11 cellular contexts compared by ENCODE assay signal in the genomic region with DNA sequence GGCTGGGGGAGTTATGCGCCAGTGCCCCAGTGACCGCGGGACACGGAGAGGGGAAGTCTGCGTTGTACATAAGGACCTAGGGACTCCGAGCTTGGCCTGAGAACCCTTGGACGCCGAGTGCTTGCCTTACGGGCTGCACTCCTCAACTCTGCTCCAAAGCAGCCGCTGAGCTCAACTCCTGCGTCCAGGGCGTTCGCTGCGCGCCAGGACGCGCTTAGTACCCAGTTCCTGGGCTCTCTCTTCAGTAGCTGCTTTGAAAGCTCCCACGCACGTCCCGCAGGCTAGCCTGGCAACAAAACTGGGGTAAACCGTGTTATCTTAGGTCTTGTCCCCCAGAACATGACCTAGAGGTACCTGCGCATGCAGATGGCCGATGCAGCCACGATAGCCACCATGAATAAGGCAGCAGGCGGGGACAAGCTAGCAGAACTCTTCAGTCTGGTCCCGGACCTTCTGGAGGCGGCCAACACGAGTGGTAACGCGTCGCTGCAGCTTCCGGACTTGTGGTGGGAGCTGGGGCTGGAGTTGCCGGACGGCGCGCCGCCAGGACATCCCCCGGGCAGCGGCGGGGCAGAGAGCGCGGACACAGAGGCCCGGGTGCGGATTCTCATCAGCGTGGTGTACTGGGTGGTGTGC. TPM values are rescaled to one million over a fixed set of nuclear protein-coding genes. Genes with fewer than 3 reads are reported as not detected.
DNase-seq lines count a peak whose midpoint lies in the region; ATAC-seq, FAIRE-seq and TF ChIP-seq lines count a peak whose summit lies in the region.
"Had no signal": no experiment of that assay in that cellular context is flagged by ENCODE, and none has a peak within 500 bp of the region (broad histone marks: within the 10 kb centered on the region; RNA-seq: fewer than 3 reads in every experiment).

A gene with protein sequence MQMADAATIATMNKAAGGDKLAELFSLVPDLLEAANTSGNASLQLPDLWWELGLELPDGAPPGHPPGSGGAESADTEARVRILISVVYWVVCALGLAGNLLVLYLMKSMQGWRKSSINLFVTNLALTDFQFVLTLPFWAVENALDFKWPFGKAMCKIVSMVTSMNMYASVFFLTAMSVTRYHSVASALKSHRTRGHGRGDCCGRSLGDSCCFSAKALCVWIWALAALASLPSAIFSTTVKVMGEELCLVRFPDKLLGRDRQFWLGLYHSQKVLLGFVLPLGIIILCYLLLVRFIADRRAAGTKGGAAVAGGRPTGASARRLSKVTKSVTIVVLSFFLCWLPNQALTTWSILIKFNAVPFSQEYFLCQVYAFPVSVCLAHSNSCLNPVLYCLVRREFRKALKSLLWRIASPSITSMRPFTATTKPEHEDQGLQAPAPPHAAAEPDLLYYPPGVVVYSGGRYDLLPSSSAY (plus strand): TSS at position 6 of the 636 bp plus-strand sequence. CDS start 355 bp downstream, at position 361.

- H3K27me3 Mint-ChIP-seq in MCF 10A (ENCODE audit: insufficient read depth, unreplicated experiment): peaks cover 45% of the 10 kb centered on the region

- no peak within 1 kb of the TSS for H3K27ac ChIP-seq in breast epithelium
- no peak within 1 kb of the TSS for H3K27ac ChIP-seq in H1 (ENCODE audit: low read depth, low read length)
- H3K27ac ChIP-seq in liver (ENCODE audit: low read depth in 1 of 2, low read length in 2 of 2): no peak within 1 kb of the TSS
- H3K27ac ChIP-seq in vagina: no peak within 1 kb of the TSS
- H3K27ac ChIP-seq: C4-2B had no signal

- 53% methylated on average over 45 of the region's 45 CpGs; no CpG with 5 or more reads in 1 of the 2 experiments for WGBS in H1 (ENCODE audit: extremely low coverage in 1 of 2, insufficient coverage in 1 of 2, insufficient read length in 1 of 2, insufficient replicate concordance in 2 of 2, low coverage in 1 of 2, low lambda C conversion rate in 2 of 2, missing lambda C conversion rate in 1 of 2), 2 experiments
- 10% methylated on average over 45 of the region's 45 CpGs for WGBS in liver

- H3K4me1 Mint-ChIP-seq in MCF 10A (ENCODE audit: insufficient read depth, unreplicated experiment): peaks cover 7% of the 10 kb centered on the region

- peak within 1 kb of the TSS; percentile 83; the same call in 1 of the 2 replicates for H2BK12ac ChIP-seq in H1 (ENCODE audit: low read depth, low read length)

- H2BK20ac ChIP-seq in H1 (ENCODE audit: low read length): no peak within 1 kb of the TSS

- no peak within 1 kb of the TSS for H4K8ac ChIP-seq in H1 (ENCODE audit: extremely low read depth, insufficient read depth, low read length)

- H3K4me3 Mint-ChIP-seq in MCF 10A (ENCODE audit: unreplicated experiment): no peak within 1 kb of the TSS
- H3K4me3 Mint-ChIP-seq: dendritic cell treated with granulocyte-macrophage colony-stimulating factor and Interleukin-4, amounts not matched to agents 40 ng/mL and 50 ng/mL, for 4 days had no signal

- no peak within 1 kb of the TSS for H4K91ac ChIP-seq in H1 (replicated peaks; ENCODE audit: insufficient read length, low read length)

- H3K9me3 ChIP-seq in breast epithelium (no peaks in the 10 kb centered on the region), H1 (ENCODE audit: insufficient read depth in 2 of 2, low read depth in 1 of 2, low read length in 1 of 2) (no peaks in the 10 kb centered on the region), liver (ENCODE audit: control insufficient read depth in 4 of 4, low read length in 3 of 4) (no peaks in the 10 kb centered on the region), vagina (no peaks in the 10 kb centered on the region)

- TF ChIP-seq POLR2A in breast epithelium (IDR thresholded peaks at IDR 0.05) (no peak), H1 (IDR thresholded peaks at IDR 0.05; ENCODE audit: control extremely low read depth in 1 of 2, low read depth in 2 of 2, low read length in 2 of 2) (no peak), vagina (IDR thresholded peaks at IDR 0.05) (no peak)

- no peak for TF ChIP-seq EP300 in H1 (IDR thresholded peaks at IDR 0.05; ENCODE audit: borderline replicate concordance in 1 of 2, low read depth in 2 of 2, low read length in 2 of 2)

- no peak within 1 kb of the TSS for H4K5ac ChIP-seq in H1 (ENCODE audit: insufficient read length, low read depth, low read length)

- H3K27ac Mint-ChIP-seq in MCF 10A (ENCODE audit: low read depth, unreplicated experiment): no peak within 1 kb of the TSS
- H3K27ac Mint-ChIP-seq: dendritic cell treated with granulocyte-macrophage colony-stimulating factor and Interleukin-4, amounts not matched to agents 40 ng/mL and 50 ng/mL, for 4 days had no signal

- no peak within 1 kb of the TSS; the same call in 1 of the 2 replicates for H2BK15ac ChIP-seq in H1 (ENCODE audit: low read length)

- CTCF ChIA-PET in MCF 10A (lab: Yijun Ruan, JAX) (interaction anchor here (0.6 to 7.3 kb wide), 11 partner anchors 9 to 1124 kb away, joined by 3 to 72 read pairs (median 3); no protein-coding TSS in a partner anchor), H1 (lab: Charles Lee; ENCODE audit: partially characterized antibody) (interaction anchor here (0.6 to 4.6 kb wide), 24 partner anchors 8 to 501 kb away, joined by 3 to 44 read pairs (median 4); partner anchors contain the start of gene ADAMTS12)

- no peak within 1 kb of the TSS for H2AK5ac ChIP-seq in H1 (ENCODE audit: low read depth, low read length)

- POLR2A ChIA-PET in MCF 10A (lab: Yijun Ruan, JAX) (no interaction called here), H1 (lab: Charles Lee; ENCODE audit: partially characterized antibody) (no interaction called here)

- H3K36me3 Mint-ChIP-seq in MCF 10A (ENCODE audit: insufficient read depth, unreplicated experiment): no peaks in the 10 kb centered on the region

- H3K4me3 ChIP-seq in breast epithelium (peak within 1 kb of the TSS; percentile 20 to 64 (median 34)), H1 (ENCODE audit: extremely low read depth in 1 of 4, insufficient read depth in 2 of 4, low read depth in 3 of 4, low read length in 4 of 4) (peak within 1 kb of the TSS; percentile 45 to 71 (median 66)), liver (ENCODE audit: low read depth in 1 of 3, low read length in 3 of 3) (peak within 1 kb of the TSS in 2 of 3 donors; percentile 39 to 57), vagina (peak within 1 kb of the TSS; percentile 3 to 5)

- H3K27me3 ChIP-seq in breast epithelium (peaks cover 8 to 41% of the 10 kb centered on the region in 2 donors), H1 (replicated peaks in 1 of 4; ENCODE audit: control insufficient read depth in 3 of 4, extremely low read depth in 1 of 4, insufficient read depth in 3 of 4, low read length in 3 of 4) (peaks cover 0 to 17% (median 13%) of the 10 kb centered on the region in 4 experiments; a peak in 5 of 7 replicates), liver (ENCODE audit: control insufficient read depth in 4 of 4, insufficient read depth in 4 of 4, low read length in 3 of 4) (peaks cover 3 to 13% (median 8%) of the 10 kb centered on the region in 4 donors), vagina (no peaks in the 10 kb centered on the region)

- H3K36me3 ChIP-seq in breast epithelium (no peaks in the 10 kb centered on the region), H1 (ENCODE audit: control insufficient read depth in 2 of 4, insufficient read depth in 4 of 4, low read length in 3 of 4) (no peaks in the 10 kb centered on the region), liver (ENCODE audit: control insufficient read depth in 4 of 4, insufficient read depth in 3 of 4, low read depth in 1 of 4, low read length in 3 of 4) (no peaks in the 10 kb centered on the region), vagina (no peaks in the 10 kb centered on the region)

- no peak within 1 kb of the TSS for H2BK120ac ChIP-seq in H1 (replicated peaks; ENCODE audit: low read depth, low read length)

- H2AFZ ChIP-seq in H1 (ENCODE audit: low read length): peak within 1 kb of the TSS; percentile 94

- peaks cover 7% of the 10 kb centered on the region for H3K23me2 ChIP-seq in H1 (ENCODE audit: low read depth, low read length)

- H3K56ac ChIP-seq in H1 (replicated peaks; ENCODE audit: insufficient read length, low read depth, low read length): no peak within 1 kb of the TSS

- H3K79me1 ChIP-seq in H1 (ENCODE audit: low read depth, low read length): no peaks in the 10 kb centered on the region

- no TSS peak for BruUV-seq in MCF 10A (replicated peaks; lab: Mats Ljungman, UMichigan)

- no peak for TF ChIP-seq RAD21 in H1 (IDR thresholded peaks at IDR 0.05 in 1 of 2, conservative IDR thresholded peaks at IDR 0.05 in 1 of 2; ENCODE audit: low read depth in 2 of 2, low read length in 2 of 2)
- TF ChIP-seq RAD21 in liver (IDR thresholded peaks at IDR 0.05): no peak

- intact Hi-C loops in breast epithelium (cut with DNase I; ENCODE audit: low total_unique reads): no loop called here
- intact Hi-C loops in MCF 10A (cut with micrococcal nuclease): loop anchor here (10.0 kb wide), 1 partner anchor 462 kb away; no protein-coding TSS in a partner anchor
- intact Hi-C loops in vagina (cut with DNase I): no loop called here

- DNase-seq in breast epithelium (ENCODE audit: low spot score in 2 of 2) (no peak), MCF 10A (ENCODE audit: unreplicated experiment) (no peak), H1 (ENCODE audit: low read depth in 1 of 2, low spot score in 2 of 2) (peak in 1 of 2 experiments; percentile 66), vagina (ENCODE audit: extremely low spot score in 2 of 2) (no peak), NCI-H69 (lab: John Stamatoyannopoulos, UW) (no peak), COR-L47 (lab: John Stamatoyannopoulos, UW) (no peak)

- H3K79me2 ChIP-seq in H1 (ENCODE audit: control insufficient read depth in 1 of 2, insufficient read depth in 2 of 2, low read length in 2 of 2): no peaks in the 10 kb centered on the region

- H2BK5ac ChIP-seq in H1 (ENCODE audit: low read depth, low read length): 0 out of 2 replicates have a peak within 1 kb of the TSS, but pooled peaks have one; percentile 45

- H3K9me3 Mint-ChIP-seq in MCF 10A (ENCODE audit: unreplicated experiment): no peaks in the 10 kb centered on the region
- H3K9me3 Mint-ChIP-seq: dendritic cell treated with granulocyte-macrophage colony-stimulating factor and Interleukin-4, amounts not matched to agents 40 ng/mL and 50 ng/mL, for 4 days had no signal

- TF ChIP-seq CTCF in breast epithelium (IDR thresholded peaks at IDR 0.05) (no peak), MCF 10A (IDR thresholded peaks at IDR 0.05; ENCODE audit: unreplicated experiment) (no peak), H1 (IDR thresholded peaks at IDR 0.05; ENCODE audit: control extremely low read depth in 1 of 3, insufficient read depth in 1 of 3, low read depth in 1 of 3, low read length in 3 of 3) (no peak), liver (IDR thresholded peaks at IDR 0.05; ENCODE audit: low read depth, low read length, missing input control) (no peak), vagina (IDR thresholded peaks at IDR 0.05) (no peak)

- no peak within 1 kb of the TSS for H3K23ac ChIP-seq in H1 (ENCODE audit: insufficient read length)

- peak within 1 kb of the TSS; percentile 82 to 98 for H3K4me2 ChIP-seq in H1 (ENCODE audit: insufficient read depth in 1 of 2, low read depth in 2 of 2, low read length in 2 of 2)

- H3K9ac ChIP-seq in H1 (replicated peaks in 1 of 4; ENCODE audit: extremely low read depth in 1 of 4, low read depth in 3 of 4, low read length in 3 of 4) (peak within 1 kb of the TSS in 1 of 4 experiments; percentile 61; a peak in 1 of 7 replicates), liver (ENCODE audit: low read depth in 1 of 2, low read length in 2 of 2) (no peak within 1 kb of the TSS)

- FAIRE-seq in H1 (lab: Jason Lieb, UNC): no peak
- FAIRE-seq: urothelium cell line had no signal

- ATAC-seq in HG03432 (IDR thresholded peaks at IDR 0.05; ENCODE audit: unreplicated experiment): no peak

- no peak within 1 kb of the TSS for H3K4ac ChIP-seq in H1 (replicated peaks; ENCODE audit: insufficient read length, low read depth, low read length)

- H3K4me1 ChIP-seq in breast epithelium (peaks cover 0 to 4% of the 10 kb centered on the region in 2 donors), H1 (replicated peaks in 1 of 4; ENCODE audit: control insufficient read depth in 3 of 4, insufficient read depth in 4 of 4, low read length in 3 of 4) (peaks cover under 1 to 4% (median 2%) of the 10 kb centered on the region in 4 experiments; a peak in 4 of 7 replicates), liver (ENCODE audit: control insufficient read depth in 4 of 4, insufficient read depth in 4 of 4, low read length in 3 of 4) (peaks cover 5 to 17% (median 11%) of the 10 kb centered on the region in 4 donors), vagina (no peaks in the 10 kb centered on the region)

- H3K14ac ChIP-seq in H1 (ENCODE audit: insufficient read length): no peak within 1 kb of the TSS

- H4K20me1 ChIP-seq in H1 (replicated peaks in 1 of 2; ENCODE audit: control insufficient read depth in 1 of 2, insufficient read depth in 2 of 2, low read length in 2 of 2): no peaks in the 10 kb centered on the region

- H3K18ac ChIP-seq in H1 (ENCODE audit: extremely low read depth, low read length): no peak within 1 kb of the TSS

RNA-seq across cellular contexts. Expression of the gene that starts here (rescaled TPM):
- total RNA-seq in breast epithelium (not detected), MCF 10A (2022) (not detected in 2 replicates), liver (not detected), vagina (not detected)
- 0.15 TPM in 1 of 2 replicates, not detected in the other for total RNA-seq in H1 (2021; fragmentation: NEBNext Ultra II Directional; extraction: Animal tissue kit (Norgen Biotek cat#: 25700))
- polyA plus RNA-seq in H1 (2011; rRNA removed) (0.13 TPM in 1 of 2 replicates, not detected in the other), liver (not detected)
- 0.08 TPM for polyA plus RNA-seq in H1 (2011; cell fraction: cytosol; rRNA removed)
- 0.07 TPM for polyA plus RNA-seq in H1 (2011; cell fraction: nucleus; rRNA removed)
- 0.09 to 0.12 TPM (median 0.12 TPM) in 3 of 4 replicates, not detected in the other for polyA plus RNA-seq in H1 (2012, experiment 1 of 2)
- polyA plus RNA-seq in H1 (2012, experiment 2 of 2): not detected
- not detected for polyA plus RNA-seq in H1 (2013, experiment 1 of 2)
- 0.04 TPM for polyA plus RNA-seq in H1 (2013, experiment 2 of 2)
- polyA minus RNA-seq in H1 (2011; rRNA and poly(A)+ RNA removed): 0.29 TPM in 1 of 2 replicates, not detected in the other
- not detected for polyA minus RNA-seq in H1 (2011; cell fraction: cytosol; rRNA and poly(A)+ RNA removed)
- polyA minus RNA-seq in H1 (2011; cell fraction: nucleus; rRNA and poly(A)+ RNA removed): not detected

Comparison
In these comparisons a context has a peak if more than half of its experiments do, and no peak if none do; other contexts are left out.
1. H3K4me3 ChIP-seq: peak in every context shown above with its lines; median percentile 66 in H1; 48 in liver; 34 in breast epithelium; 4 in vagina.